In the genomic region with DNA sequence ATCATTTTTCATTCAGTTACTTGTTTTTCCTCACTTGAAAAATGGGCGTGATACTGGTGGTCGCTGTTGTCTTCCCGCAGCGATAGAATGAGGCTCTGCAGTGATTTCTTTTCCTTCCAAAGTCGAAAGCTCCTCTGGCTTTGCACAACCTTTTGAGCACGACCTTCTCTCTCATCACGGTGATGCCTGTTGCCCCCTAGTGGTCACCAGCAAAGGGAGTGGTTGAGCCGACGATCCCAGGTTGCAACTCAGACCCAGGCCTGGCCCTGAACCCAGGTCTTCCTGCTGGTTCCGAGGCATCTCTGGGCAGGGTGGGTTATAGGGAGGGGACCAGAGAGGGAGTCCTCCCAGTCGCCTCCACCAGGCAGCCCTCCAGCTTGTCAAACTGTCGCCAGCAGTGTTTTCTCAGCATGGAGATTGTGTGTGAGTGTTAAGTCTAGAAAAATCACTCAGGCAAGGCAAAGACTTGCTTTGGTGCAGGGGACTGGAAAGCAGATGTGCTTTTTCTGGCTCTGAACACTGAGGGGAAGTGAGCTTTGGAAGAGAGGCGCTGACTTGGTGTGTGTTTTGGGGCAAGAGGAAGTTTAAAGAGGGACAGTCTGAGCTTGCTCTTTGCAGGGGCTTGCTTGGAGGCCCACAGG, we compare ENCODE assay signal across 8 cellular contexts.
DNase-seq lines count a peak whose midpoint lies in the region; ATAC-seq lines count a peak whose summit lies in the region.

No MANE protein-coding gene starts in this region.

- peak; percentile 47 for ATAC-seq in GM18868 (IDR thresholded peaks at IDR 0.05; ENCODE audit: unreplicated experiment)
- ATAC-seq in GM19328 (IDR thresholded peaks at IDR 0.05; ENCODE audit: unreplicated experiment): no peak

- DNase-seq in AG08395 (ENCODE audit: low spot score): peak; percentile 84
- peak; percentile 15 to 69 for DNase-seq in NCI-H446 (lab: John Stamatoyannopoulos, UW)
- peak; percentile 49 to 60 for DNase-seq in activated CD4-positive, alpha-beta T cell treated with anti-CD3 and anti-CD28 coated beads, Interleukin-2, amount 50 U/mL, for 48 hours
- DNase-seq in effector CD4-positive, alpha-beta T cell: peak; percentile 30
- DNase-seq in medulla oblongata (ENCODE audit: extremely low spot score): peak; percentile 75
- peak; percentile 3 for DNase-seq in stimulated activated CD8-positive, alpha-beta memory T cell treated with anti-CD3 and anti-CD28 coated beads, Interleukin-12 subunit alpha, Interleukin-12 subunit beta, amount 100 ng/mL, for 24 hours (ENCODE audit: extremely low read depth)

Comparison
In these comparisons a context has a peak if more than half of its experiments do, and no peak if none do; other contexts are left out.
1. DNase-seq: peak in every context shown above with its lines; median percentile 84 in AG08395; 75 in medulla oblongata; 54 in activated CD4-positive, alpha-beta T cell treated with anti-CD3 and anti-CD28 coated beads, Interleukin-2, amount 50 U/mL, for 48 hours; 42 in NCI-H446; 30 in effector CD4-positive, alpha-beta T cell; 3 in stimulated activated CD8-positive, alpha-beta memory T cell treated with anti-CD3 and anti-CD28 coated beads, Interleukin-12 subunit alpha, Interleukin-12 subunit beta, amount 100 ng/mL, for 24 hours.